Comparison of ENCODE assay signal across 17 cellular contexts in genomic region chr4:183959349-183959748, GRCh38. TPM values are rescaled to one million over a fixed set of nuclear protein-coding genes. Genes with fewer than 3 reads are reported as not detected.
DNase-seq lines count a peak whose midpoint lies in the region.
"Had no signal": no experiment of that assay in that cellular context is flagged by ENCODE, and none has a peak within 500 bp of the region (broad histone marks: within the 10 kb centered on the region; RNA-seq: fewer than 3 reads in every experiment).

No MANE protein-coding gene starts in this region.

- no peaks in the 10 kb centered on the region for H3K9me3 ChIP-seq in subcutaneous abdominal adipose tissue (ENCODE audit: control insufficient read depth in 5 of 5, low read length in 5 of 5)
- no peaks in the 10 kb centered on the region for H3K9me3 ChIP-seq in CD8-positive, alpha-beta memory T cell (ENCODE audit: low read length)
- H3K9me3 ChIP-seq: BLaER1 treated with 17β-estradiol and CSF1 and Interleukin-3, amounts not matched to agents 10 nM and 100 nM; body of pancreas; ovary; Peyer's patch; upper lobe of right lung had no signal

- H3K27me3 ChIP-seq in subcutaneous abdominal adipose tissue (ENCODE audit: control insufficient read depth in 5 of 5, insufficient read depth in 4 of 5, low read length in 5 of 5): no peaks in the 10 kb centered on the region
- H3K27me3 ChIP-seq in CD8-positive, alpha-beta memory T cell (ENCODE audit: insufficient read depth, low read length, poor library complexity, severe bottlenecking): no peaks in the 10 kb centered on the region
- H3K27me3 ChIP-seq: BLaER1 treated with 17β-estradiol and CSF1 and Interleukin-3, amounts not matched to agents 10 nM and 100 nM; body of pancreas; ovary; Peyer's patch; upper lobe of right lung had no signal

- no peak overlapping the region for H3K4me3 Mint-ChIP-seq in CD8-positive, alpha-beta memory T cell

- H3K4me3 ChIP-seq in subcutaneous abdominal adipose tissue (ENCODE audit: low read depth in 1 of 5, low read length in 5 of 5): peak overlapping the region; percentile 24 to 70 (median 52)
- no peak overlapping the region for H3K4me3 ChIP-seq in CD8-positive, alpha-beta memory T cell (ENCODE audit: low read length)
- H3K4me3 ChIP-seq: BLaER1 treated with 17β-estradiol and CSF1 and Interleukin-3, amounts not matched to agents 10 nM and 100 nM; body of pancreas; K562; ovary; Peyer's patch; upper lobe of right lung had no signal

- H3K27ac ChIP-seq in caudate nucleus (ENCODE audit: low read depth, low read length) (peak overlapping the region; percentile 85), subcutaneous abdominal adipose tissue (ENCODE audit: low read depth, low read length) (no peak overlapping the region)
- H3K27ac ChIP-seq in CD8-positive, alpha-beta memory T cell (ENCODE audit: low read depth, low read length): no peak overlapping the region
- H3K27ac ChIP-seq: BLaER1 treated with 17β-estradiol and CSF1 and Interleukin-3, amounts not matched to agents 10 nM and 100 nM; ovary; Peyer's patch; upper lobe of right lung had no signal

- peaks cover 0 to 2% (median 0%) of the 10 kb centered on the region in 3 donors for H3K36me3 Mint-ChIP-seq in CD8-positive, alpha-beta memory T cell

- peak; percentile 40 for DNase-seq in NCI-H2227 (lab: John Stamatoyannopoulos, UW; ENCODE audit: unreplicated experiment)
- no peak for DNase-seq in NCI-H2227 treated with DMSO at 0.1 percent for 48 hours (lab: John Stamatoyannopoulos, UW)
- peak in 3 of 61 donors; percentile 7 to 9 (median 7) for DNase-seq in caudate nucleus (lab: John Stamatoyannopoulos, UW)
- peak; percentile 31 for DNase-seq in medulla oblongata (ENCODE audit: extremely low spot score)
- DNase-seq in T-helper 9 cell: no peak
- no peak for DNase-seq in SW 1271 (lab: John Stamatoyannopoulos, UW)
- no peak for DNase-seq in CD8-positive, alpha-beta memory T cell
- DNase-seq: activated naive CD4-positive, alpha-beta T cell; activated T-cell treated with anti-CD3 and anti-CD28 coated beads for 4 hours; effector CD8-positive, alpha-beta T cell; upper lobe of right lung had no signal

- no peaks in the 10 kb centered on the region for H3K4me1 Mint-ChIP-seq in CD8-positive, alpha-beta memory T cell

- peaks cover 3 to 17% (median 13%) of the 10 kb centered on the region in 5 donors for H3K4me1 ChIP-seq in subcutaneous abdominal adipose tissue (ENCODE audit: control insufficient read depth in 5 of 5, insufficient read depth in 5 of 5, low read length in 5 of 5)
- no peaks in the 10 kb centered on the region for H3K4me1 ChIP-seq in CD8-positive, alpha-beta memory T cell (ENCODE audit: insufficient read depth, low read length)
- H3K4me1 ChIP-seq: upper lobe of right lung had no signal

- POLR2A ChIA-PET in CD8-positive, alpha-beta memory T cell (lab: Charles Lee): no interaction called here

- H3K9ac ChIP-seq in subcutaneous abdominal adipose tissue (ENCODE audit: low read length in 5 of 5): no peak overlapping the region
- H3K9ac ChIP-seq: BLaER1 treated with 17β-estradiol and CSF1 and Interleukin-3, amounts not matched to agents 10 nM and 100 nM had no signal

- CTCF ChIA-PET in CD8-positive, alpha-beta memory T cell (lab: Charles Lee): no interaction called here

- no peaks in the 10 kb centered on the region for H3K36me3 ChIP-seq in subcutaneous abdominal adipose tissue (ENCODE audit: control insufficient read depth in 5 of 5, insufficient read depth in 5 of 5, low read length in 5 of 5)
- H3K36me3 ChIP-seq in CD8-positive, alpha-beta memory T cell (ENCODE audit: insufficient read depth, low read length): no peaks in the 10 kb centered on the region
- H3K36me3 ChIP-seq: BLaER1 treated with 17β-estradiol and CSF1 and Interleukin-3, amounts not matched to agents 10 nM and 100 nM; ovary; Peyer's patch; upper lobe of right lung had no signal

- no peaks in the 10 kb centered on the region for H3K9me3 Mint-ChIP-seq in CD8-positive, alpha-beta memory T cell

- H3K27me3 Mint-ChIP-seq in CD8-positive, alpha-beta memory T cell: peaks cover 1 to 5% of the 10 kb centered on the region in 2 donors

- no peak overlapping the region for H3K27ac Mint-ChIP-seq in CD8-positive, alpha-beta memory T cell

RNA-seq across cellular contexts. Expression of gene STOX2, which starts 54.2 kb away (rescaled TPM):
- total RNA-seq in CD8-positive, alpha-beta memory T cell: not detected
- polyA plus RNA-seq in CD8-positive, alpha-beta memory T cell: not detected
- total RNA-seq: K562 had no signal
- polyA plus RNA-seq: K562 had no signal

Comparison
In these comparisons a context has a peak if more than half of its experiments do, and no peak if none do; other contexts are left out.
1. DNase-seq: peak in NCI-H2227 (single experiment) and medulla oblongata (single experiment); none in NCI-H2227 treated with DMSO at 0.1 percent for 48 hours (single experiment), T-helper 9 cell (single experiment), SW 1271 (0 of 2) and CD8-positive, alpha-beta memory T cell (0 of 5).